21 cellular contexts compared by ENCODE assay signal in genomic region chr12:126869644-126870043, GRCh38.
DNase-seq lines count a peak whose midpoint lies in the region; ATAC-seq and TF ChIP-seq lines count a peak whose summit lies in the region.
"Had no signal": no experiment of that assay in that cellular context is flagged by ENCODE, and none has a peak within 500 bp of the region (broad histone marks: within the 10 kb centered on the region; RNA-seq: fewer than 3 reads in every experiment).

No MANE protein-coding gene starts in this region.

- H3K27me3 Mint-ChIP-seq in WTC11 (ENCODE audit: low read depth): peaks cover 9% of the 10 kb centered on the region
- H3K27me3 Mint-ChIP-seq: B cell; CD4-positive, CD25-positive, alpha-beta regulatory T cell had no signal

- peaks cover 62% of the 10 kb centered on the region for H3K9me3 Mint-ChIP-seq in WTC11

- H3K36me3 Mint-ChIP-seq in WTC11: peaks cover 58% of the 10 kb centered on the region
- H3K36me3 Mint-ChIP-seq: CD4-positive, CD25-positive, alpha-beta regulatory T cell; CD8-positive, alpha-beta T cell had no signal

- 48 to 76% methylated on average over 2 of the region's 2 CpGs for WGBS in sigmoid colon, 2 donors

- no peak overlapping the region for H3K4me3 ChIP-seq in sigmoid colon
- H3K4me3 ChIP-seq: BLaER1, GM12878, GM23338, HAP-1 had no signal

- no peaks in the 10 kb centered on the region for H3K4me1 Mint-ChIP-seq in WTC11
- H3K4me1 Mint-ChIP-seq: B cell; CD4-positive, CD25-positive, alpha-beta regulatory T cell; GM23338 had no signal

- H3K27ac ChIP-seq in sigmoid colon: no peak overlapping the region
- H3K27ac ChIP-seq: 22Rv1, BLaER1, C4-2B had no signal

- DNase-seq in NCI-H82 (lab: John Stamatoyannopoulos, UW): peak; percentile 7
- DNase-seq in NCI-H82 treated with DMSO at 0.1 percent for 48 hours (lab: John Stamatoyannopoulos, UW; ENCODE audit: unreplicated experiment): no peak
- DNase-seq in OCI-M1 (lab: John Stamatoyannopoulos, UW): peak; percentile 49
- peak; percentile 79 to 87 for DNase-seq in erythroblast (lab: John Stamatoyannopoulos, UW)
- no peak for DNase-seq in WTC11 (ENCODE audit: low spot score)
- DNase-seq in sigmoid colon: no peak
- DNase-seq: CD4-positive, CD25-positive, alpha-beta regulatory T cell; CD8-positive, alpha-beta T cell; DMS 273 treated with DMSO at 0.1 percent for 48 hours; DMS79; EL; GDM1; HFFc6 had no signal

- no peaks in the 10 kb centered on the region for H3K9me3 ChIP-seq in sigmoid colon
- H3K9me3 ChIP-seq: BLaER1, HAP-1 had no signal

- no peak overlapping the region for H3K4me3 Mint-ChIP-seq in WTC11
- H3K4me3 Mint-ChIP-seq: B cell; CD4-positive, CD25-positive, alpha-beta regulatory T cell; CD8-positive, alpha-beta T cell; GM23338; HFFc6 had no signal

- ATAC-seq in WTC11 (no peak), GM18861 (IDR thresholded peaks at IDR 0.05; ENCODE audit: unreplicated experiment) (no peak)
- ATAC-seq: CD8-positive, alpha-beta T cell; GM12878; GM23338 had no signal

- TF ChIP-seq EP300 in sigmoid colon (IDR thresholded peaks at IDR 0.05): no peak

- no peak for TF ChIP-seq CTCF in WTC11 (IDR thresholded peaks at IDR 0.05)
- TF ChIP-seq CTCF in sigmoid colon (IDR thresholded peaks at IDR 0.05): no peak

- no peak overlapping the region for H3K27ac Mint-ChIP-seq in WTC11
- H3K27ac Mint-ChIP-seq: B cell; CD4-positive, CD25-positive, alpha-beta regulatory T cell; CD8-positive, alpha-beta T cell; GM23338; HFFc6 had no signal

- no peaks in the 10 kb centered on the region for H3K27me3 ChIP-seq in sigmoid colon
- H3K27me3 ChIP-seq: BLaER1 had no signal

- CTCF ChIA-PET in WTC11 (lab: Charles Lee): no interaction called here

- TF ChIP-seq POLR2A in erythroblast (IDR thresholded peaks at IDR 0.05; ENCODE audit: low read length) (no peak), sigmoid colon (IDR thresholded peaks at IDR 0.05) (no peak)

- intact Hi-C loops in sigmoid colon (cut with DNase I): loop anchor here (5.0 to 10.0 kb wide), 4 partner anchors 85 to 1687 kb away; no protein-coding TSS in a partner anchor

- POLR2A ChIA-PET in WTC11 (lab: Charles Lee): no interaction called here

- no peaks in the 10 kb centered on the region for H3K36me3 ChIP-seq in sigmoid colon
- H3K36me3 ChIP-seq: BLaER1, HAP-1 had no signal

- H3K4me1 ChIP-seq in sigmoid colon: no peaks in the 10 kb centered on the region
- H3K4me1 ChIP-seq: BLaER1, HAP-1 had no signal

TF ChIP-seq in WTC11, 78 proteins besides CTCF, POLR2A, EP300 and RAD21:
- no peak for TF ChIP-seq ZNF396 (CRISPR knock-in tag; IDR thresholded peaks at IDR 0.05; ENCODE audit: borderline replicate concordance)
- TF ChIP-seq, protein P1, sequence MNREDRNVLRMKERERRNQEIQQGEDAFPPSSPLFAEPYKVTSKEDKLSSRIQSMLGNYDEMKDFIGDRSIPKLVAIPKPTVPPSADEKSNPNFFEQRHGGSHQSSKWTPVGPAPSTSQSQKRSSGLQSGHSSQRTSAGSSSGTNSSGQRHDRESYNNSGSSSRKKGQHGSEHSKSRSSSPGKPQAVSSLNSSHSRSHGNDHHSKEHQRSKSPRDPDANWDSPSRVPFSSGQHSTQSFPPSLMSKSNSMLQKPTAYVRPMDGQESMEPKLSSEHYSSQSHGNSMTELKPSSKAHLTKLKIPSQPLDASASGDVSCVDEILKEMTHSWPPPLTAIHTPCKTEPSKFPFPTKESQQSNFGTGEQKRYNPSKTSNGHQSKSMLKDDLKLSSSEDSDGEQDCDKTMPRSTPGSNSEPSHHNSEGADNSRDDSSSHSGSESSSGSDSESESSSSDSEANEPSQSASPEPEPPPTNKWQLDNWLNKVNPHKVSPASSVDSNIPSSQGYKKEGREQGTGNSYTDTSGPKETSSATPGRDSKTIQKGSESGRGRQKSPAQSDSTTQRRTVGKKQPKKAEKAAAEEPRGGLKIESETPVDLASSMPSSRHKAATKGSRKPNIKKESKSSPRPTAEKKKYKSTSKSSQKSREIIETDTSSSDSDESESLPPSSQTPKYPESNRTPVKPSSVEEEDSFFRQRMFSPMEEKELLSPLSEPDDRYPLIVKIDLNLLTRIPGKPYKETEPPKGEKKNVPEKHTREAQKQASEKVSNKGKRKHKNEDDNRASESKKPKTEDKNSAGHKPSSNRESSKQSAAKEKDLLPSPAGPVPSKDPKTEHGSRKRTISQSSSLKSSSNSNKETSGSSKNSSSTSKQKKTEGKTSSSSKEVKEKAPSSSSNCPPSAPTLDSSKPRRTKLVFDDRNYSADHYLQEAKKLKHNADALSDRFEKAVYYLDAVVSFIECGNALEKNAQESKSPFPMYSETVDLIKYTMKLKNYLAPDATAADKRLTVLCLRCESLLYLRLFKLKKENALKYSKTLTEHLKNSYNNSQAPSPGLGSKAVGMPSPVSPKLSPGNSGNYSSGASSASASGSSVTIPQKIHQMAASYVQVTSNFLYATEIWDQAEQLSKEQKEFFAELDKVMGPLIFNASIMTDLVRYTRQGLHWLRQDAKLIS (CRISPR knock-in tag; IDR thresholded peaks at IDR 0.05; ENCODE audit: borderline replicate concordance): no peak
- TF ChIP-seq, protein P2, sequence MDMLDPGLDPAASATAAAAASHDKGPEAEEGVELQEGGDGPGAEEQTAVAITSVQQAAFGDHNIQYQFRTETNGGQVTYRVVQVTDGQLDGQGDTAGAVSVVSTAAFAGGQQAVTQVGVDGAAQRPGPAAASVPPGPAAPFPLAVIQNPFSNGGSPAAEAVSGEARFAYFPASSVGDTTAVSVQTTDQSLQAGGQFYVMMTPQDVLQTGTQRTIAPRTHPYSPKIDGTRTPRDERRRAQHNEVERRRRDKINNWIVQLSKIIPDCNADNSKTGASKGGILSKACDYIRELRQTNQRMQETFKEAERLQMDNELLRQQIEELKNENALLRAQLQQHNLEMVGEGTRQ (CRISPR knock-in tag; IDR thresholded peaks at IDR 0.05): no peak
- no peak for TF ChIP-seq CREB1 (CRISPR knock-in tag; IDR thresholded peaks at IDR 0.05)
- no peak for TF ChIP-seq RORB (CRISPR knock-in tag; IDR thresholded peaks at IDR 0.05)

Comparison
In these comparisons a context has a peak if more than half of its experiments do, and no peak if none do; other contexts are left out.
1. DNase-seq: peak in NCI-H82 (single experiment), OCI-M1 (single experiment) and erythroblast (2 of 2); none in NCI-H82 treated with DMSO at 0.1 percent for 48 hours (single experiment), WTC11 (single experiment) and sigmoid colon (single experiment).